ENCODE assay signal across 8 cellular contexts in the genomic region with DNA sequence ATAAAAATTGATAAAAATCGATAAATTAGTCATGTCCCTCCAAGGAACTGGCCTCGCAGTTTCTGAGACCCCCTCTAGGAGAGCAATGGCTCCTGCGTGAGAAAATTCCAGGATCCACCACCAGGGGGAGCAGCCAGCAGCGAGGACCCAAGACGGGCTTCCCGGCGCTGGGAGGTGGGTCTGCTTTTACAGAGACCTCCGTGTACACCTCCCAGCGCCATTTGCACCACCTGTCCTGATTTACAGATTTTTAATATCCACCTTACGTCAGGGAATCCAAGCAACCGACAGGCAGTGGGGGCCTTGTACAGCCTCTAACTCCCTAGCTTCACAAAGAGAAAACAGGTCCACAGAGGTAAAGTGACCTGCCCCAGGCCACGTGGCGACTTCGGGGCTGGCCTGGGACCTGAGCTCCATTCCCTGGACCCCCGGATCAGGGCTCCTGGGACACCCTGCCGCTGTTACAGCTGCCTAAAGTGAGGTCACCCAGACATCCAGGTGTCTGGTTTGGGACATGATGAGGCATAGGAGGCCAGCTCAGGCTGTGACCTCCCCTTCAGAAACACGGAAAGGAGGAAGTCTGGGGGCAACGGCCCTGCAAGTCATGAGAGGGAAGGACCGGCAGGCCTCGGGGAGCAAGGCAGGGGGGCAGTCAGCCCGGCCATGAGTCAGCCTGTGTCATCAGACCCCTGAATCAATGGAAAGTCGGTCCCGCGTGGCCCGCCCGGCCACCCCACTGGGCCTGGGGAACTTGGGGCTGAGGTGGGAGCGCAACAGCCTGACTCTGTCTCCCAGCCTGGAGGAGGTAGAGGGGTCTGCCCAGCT. TPM values are rescaled to one million over a fixed set of nuclear protein-coding genes. Genes with fewer than 3 reads are reported as not detected.
DNase-seq lines count a peak whose midpoint lies in the region; ATAC-seq and TF ChIP-seq lines count a peak whose summit lies in the region.

No MANE protein-coding gene starts in this region.

- no peak overlapping the region for H3K9ac ChIP-seq in endodermal cell (ENCODE audit: extremely low read depth, low read length, poor library complexity, severe bottlenecking)

- H3K36me3 ChIP-seq in endodermal cell (ENCODE audit: control insufficient read depth, insufficient read depth, low read length) (no peaks in the 10 kb centered on the region), muscle layer of duodenum (ENCODE audit: control insufficient read depth in 1 of 2, insufficient read depth in 2 of 2, low read length in 2 of 2) (no peaks in the 10 kb centered on the region)

- H3K27ac ChIP-seq in endodermal cell (ENCODE audit: low read depth, low read length), result no peak overlapping the region
- no peak overlapping the region for H3K27ac ChIP-seq in muscle layer of duodenum (ENCODE audit: low read length)

- H3K9me3 ChIP-seq in endodermal cell (ENCODE audit: control insufficient read depth, low read length) (no peaks in the 10 kb centered on the region), muscle layer of duodenum (ENCODE audit: control insufficient read depth in 1 of 2, low read length in 2 of 2) (no peaks in the 10 kb centered on the region)

- ATAC-seq in HG03565 (IDR thresholded peaks at IDR 0.05; ENCODE audit: unreplicated experiment), result no peak

- no peaks in the 10 kb centered on the region for H3K4me1 ChIP-seq in endodermal cell (ENCODE audit: control insufficient read depth, insufficient read depth, low read length)
- peaks cover 0 to 4% of the 10 kb centered on the region in 2 donors for H3K4me1 ChIP-seq in muscle layer of duodenum (ENCODE audit: control insufficient read depth in 1 of 2, insufficient read depth in 2 of 2, low read length in 2 of 2)

- H3K4me1 Mint-ChIP-seq in endodermal cell, result peaks cover 4% of the 10 kb centered on the region

- WGBS in endodermal cell (ENCODE audit: insufficient coverage in 1 of 2, insufficient read length in 1 of 2), 2 experiments, result 50 to 66% methylated on average over 10 to 27 of the region's 27 CpGs

- H3K4me3 ChIP-seq in endodermal cell (ENCODE audit: low read length) (no peak overlapping the region), muscle layer of duodenum (ENCODE audit: low read depth in 1 of 2, low read length in 2 of 2) (peak overlapping the region; percentile 27 to 37)

- H3K4me3 Mint-ChIP-seq in endodermal cell, result no peak overlapping the region

- H3K27ac Mint-ChIP-seq in endodermal cell, result no peak overlapping the region

- H3K27me3 ChIP-seq in endodermal cell (ENCODE audit: control insufficient read depth, insufficient read depth, low read length, poor library complexity, severe bottlenecking) (no peaks in the 10 kb centered on the region), muscle layer of duodenum (ENCODE audit: low read depth, low read length) (no peaks in the 10 kb centered on the region)

- H3K27me3 Mint-ChIP-seq in endodermal cell (ENCODE audit: insufficient read depth), result peaks cover 9% of the 10 kb centered on the region

- H3K36me3 Mint-ChIP-seq in endodermal cell (ENCODE audit: low read depth), result no peaks in the 10 kb centered on the region

- peak; percentile 83 for DNase-seq in activated gamma-delta T cell treated with Interleukin-2 at 50 U/mL for 16 hours
- DNase-seq in activated gamma-delta T cell (lab: John Stamatoyannopoulos, UW), result no peak
- peak; percentile 80 for DNase-seq in NCI-H82 (lab: John Stamatoyannopoulos, UW)
- DNase-seq in activated CD8-positive, alpha-beta memory T cell treated with anti-CD3 and anti-CD28 coated beads for 4 hours (ENCODE audit: low read depth in 2 of 2), result peak; percentile 63 to 68
- peak; percentile 95 for DNase-seq in endodermal cell
- peak; percentile 73 for DNase-seq in stimulated activated CD8-positive, alpha-beta memory T cell treated with anti-CD3 and anti-CD28 coated beads, Interleukin-7, amount 100 ng/mL, for 24 hours (ENCODE audit: low read depth)

- no peaks in the 10 kb centered on the region for H3K9me3 Mint-ChIP-seq in endodermal cell

- TF ChIP-seq CTCF in endodermal cell (conservative IDR thresholded peaks at IDR 0.05), result peak; percentile 99

RNA-seq across cellular contexts. Expression of gene OSM, which starts 3.5 kb away (rescaled TPM):
- not detected for total RNA-seq in endodermal cell
- polyA plus RNA-seq in endodermal cell (2013, experiment 1 of 2), result not detected
- not detected for polyA plus RNA-seq in endodermal cell (2013, experiment 2 of 2)

RNA-seq across cellular contexts. Expression of gene LIF, which starts 16.6 kb away (rescaled TPM):
- total RNA-seq in endodermal cell, result under 1 TPM; 0.31 to 0.77 TPM
- 0.78 TPM for polyA plus RNA-seq in endodermal cell (2013, experiment 1 of 2)
- 0.87 TPM for polyA plus RNA-seq in endodermal cell (2013, experiment 2 of 2)

RNA-seq across cellular contexts. Expression of gene CASTOR1, which starts 26.2 kb away (rescaled TPM):
- total RNA-seq in endodermal cell, result 10 to 100 TPM; 19.2 to 19.5 TPM
- polyA plus RNA-seq in endodermal cell (2013, experiment 1 of 2), result 8.4 TPM
- polyA plus RNA-seq in endodermal cell (2013, experiment 2 of 2), result 10.1 TPM
